ENCODE assay signal across 9 cellular contexts in genomic region chr4:24913099-24913445, GRCh38. TPM values are rescaled to one million over a fixed set of nuclear protein-coding genes. Genes with fewer than 3 reads are reported as not detected.
A peak's percentile ranks its signal among the peaks of the same experiment; 100 is the strongest.
DNase-seq lines count a peak whose midpoint lies in the region; FAIRE-seq and TF ChIP-seq lines count a peak whose summit lies in the region.
"Had no signal": no experiment of that assay in that cellular context is flagged by ENCODE, and none has a peak within 500 bp of the region (broad histone marks: within the 10 kb centered on the region; RNA-seq: fewer than 3 reads in every experiment).

No MANE protein-coding gene starts in this region.

- H3K36me3 ChIP-seq in A673 (ENCODE audit: insufficient read depth, low read length, poor library complexity, severe bottlenecking) (no peaks in the 10 kb centered on the region), MG63 (no peaks in the 10 kb centered on the region), neural cell (ENCODE audit: insufficient read depth, low read length) (no peaks in the 10 kb centered on the region)

- H3K4me1 ChIP-seq in A673 (ENCODE audit: insufficient read depth, low read length, poor library complexity, severe bottlenecking), result no peaks in the 10 kb centered on the region

- H4K20me1 ChIP-seq in neural cell (ENCODE audit: insufficient read depth), result no peaks in the 10 kb centered on the region

- TF ChIP-seq EP300 in neural cell (conservative IDR thresholded peaks at IDR 0.05; ENCODE audit: poor library complexity, severe bottlenecking), result no peak

- peak overlapping the region; percentile 66 for H3K9ac ChIP-seq in neural cell (ENCODE audit: low read length)

- H3K79me2 ChIP-seq in neural cell (replicated peaks; ENCODE audit: insufficient read depth, low read length), result no peaks in the 10 kb centered on the region

- H3K27ac ChIP-seq in A673 (ENCODE audit: low read depth, low read length, poor library complexity, severe bottlenecking) (no peak overlapping the region), neural cell (ENCODE audit: low read length) (no peak overlapping the region)

- H3K4me3 ChIP-seq in A673 (ENCODE audit: low read depth, low read length, poor library complexity, severe bottlenecking) (peak overlapping the region; percentile 43), MG63 (peak overlapping the region; percentile 44), epithelial cell of esophagus (ENCODE audit: low read length) (peak overlapping the region; percentile 28), neural cell (ENCODE audit: low read length) (peak overlapping the region; percentile 61)

- intact Hi-C loops in A673 (cut with micrococcal nuclease; ENCODE audit: unreplicated experiment), result no loop called here

- BruUV-seq in A673 (replicated peaks; lab: Mats Ljungman, UMichigan), result no TSS peak

- no peaks in the 10 kb centered on the region for H3K9me2 ChIP-seq in neural cell (ENCODE audit: insufficient read depth, low read length)

- TF ChIP-seq RAD21 in neural cell (conservative IDR thresholded peaks at IDR 0.05), result no peak

- CTCF ChIA-PET in A673 (lab: Charles Lee), result no interaction called here

- no peaks in the 10 kb centered on the region for H3F3A ChIP-seq in neural cell (ENCODE audit: insufficient read depth, low read length, poor library complexity, severe bottlenecking)

- no peak for FAIRE-seq in urothelium cell line (lab: Jason Lieb, UNC)

- H3K4me2 ChIP-seq in neural cell (ENCODE audit: low read length), result no peak overlapping the region

- DNase-seq in A673 (ENCODE audit: low spot score) (peak; percentile 11), MG63 (no peak), epithelial cell of esophagus (ENCODE audit: low read depth) (no peak), ureter (ENCODE audit: low spot score) (no peak), KG1 (lab: John Stamatoyannopoulos, UW) (no peak), urothelium cell line (ENCODE audit: low spot score) (no peak)
- no peak for DNase-seq in stimulated activated CD4-positive, alpha-beta T cell treated with anti-CD3 and anti-CD28 coated beads, Interleukin-4, amount 100 ng/mL, for 4 hours
- DNase-seq: GDM1 had no signal

- no peak overlapping the region for H2AFZ ChIP-seq in neural cell (ENCODE audit: low read depth, low read length)

- no peak for TF ChIP-seq CTCF in A673 (conservative IDR thresholded peaks at IDR 0.05; ENCODE audit: low read depth, low read length)
- no peak for TF ChIP-seq CTCF in epithelial cell of esophagus (IDR thresholded peaks at IDR 0.05; ENCODE audit: insufficient read depth, low read depth, low read length, missing control alignments)
- TF ChIP-seq CTCF in neural cell (IDR thresholded peaks at IDR 0.05; ENCODE audit: poor library complexity, severe bottlenecking), result no peak

- H3K27me3 ChIP-seq in A673 (replicated peaks; ENCODE audit: insufficient read depth, low read depth, low read length, poor library complexity) (peaks cover 4% of the 10 kb centered on the region), MG63 (no peaks in the 10 kb centered on the region), neural cell (ENCODE audit: insufficient read depth, low read depth, low read length) (no peaks in the 10 kb centered on the region)

- POLR2A ChIA-PET in A673 (lab: Charles Lee; ENCODE audit: low non-redundant PET), result no interaction called here

- no peaks in the 10 kb centered on the region for H3K9me3 ChIP-seq in A673 (ENCODE audit: low read depth, low read length, poor library complexity, severe bottlenecking)
- no peaks in the 10 kb centered on the region for H3K9me3 ChIP-seq in MG63
- H3K9me3 ChIP-seq in neural cell (ENCODE audit: low read length), result no peaks in the 10 kb centered on the region

TF ChIP-seq in neural cell, 6 proteins besides CTCF, POLR2A, EP300 and RAD21:
- TF ChIP-seq SMC3 (conservative IDR thresholded peaks at IDR 0.05; ENCODE audit: poor library complexity), result no peak

RNA-seq across cellular contexts. Expression of gene CCDC149, which starts 0.2 kb away (rescaled TPM):
- 2.8 and 3.1 TPM in 2 replicates for total RNA-seq in A673 (2021)
- total RNA-seq in MG63 (2014; rRNA removed; shearing (Covaris generic); ENCODE audit: low replicate concordance), result 2.2 and 2.3 TPM in 2 replicates
- 6.6 and 9.8 TPM in 2 replicates for polyA plus RNA-seq in neural cell
- 19.4 and 20.2 TPM in 2 replicates for polyA minus RNA-seq in neural cell
- total RNA-seq in ureter, result 25.5 TPM
